10 cellular contexts compared by ENCODE assay signal in genomic region chr17:72510454-72511016, GRCh38.
DNase-seq lines count a peak whose midpoint lies in the region; ATAC-seq and TF ChIP-seq lines count a peak whose summit lies in the region.
"Had no signal": no experiment of that assay in that cellular context is flagged by ENCODE, and none has a peak within 500 bp of the region (broad histone marks: within the 10 kb centered on the region; RNA-seq: fewer than 3 reads in every experiment).

No MANE protein-coding gene starts in this region.

- no peaks in the 10 kb centered on the region for H3K27me3 ChIP-seq in osteoblast (ENCODE audit: insufficient read depth, low read length)

- no peak overlapping the region for H3K27ac ChIP-seq in osteoblast (ENCODE audit: low read depth, low read length)
- H3K27ac ChIP-seq: lower lobe of right lung had no signal

- no peak for TF ChIP-seq CTCF in osteoblast (IDR thresholded peaks at IDR 0.05; ENCODE audit: extremely low read depth, low read depth, low read length)

- peak overlapping the region; percentile 14 for H3K4me3 ChIP-seq in osteoblast (ENCODE audit: insufficient read depth, low read length)
- H3K4me3 ChIP-seq: lower lobe of right lung had no signal

- no peaks in the 10 kb centered on the region for H3K36me3 ChIP-seq in osteoblast (ENCODE audit: insufficient read depth, low read length)
- H3K36me3 ChIP-seq: lower lobe of right lung had no signal

- H3K4me1 ChIP-seq in osteoblast (ENCODE audit: insufficient read depth, low read length) = peaks cover 18% of the 10 kb centered on the region

- peaks cover 13% of the 10 kb centered on the region for H4K20me1 ChIP-seq in osteoblast (ENCODE audit: insufficient read depth, low read length)

- ATAC-seq in GM19324 (IDR thresholded peaks at IDR 0.05; ENCODE audit: low FRiP score, unreplicated experiment) (peak; percentile 75), HG03064 (IDR thresholded peaks at IDR 0.05; ENCODE audit: low read depth, unreplicated experiment) (peak; percentile 69), sciatic nerve (no peak)
- ATAC-seq: lower lobe of right lung had no signal

- peak overlapping the region; percentile 49 for H2AFZ ChIP-seq in osteoblast (ENCODE audit: low read length)

- peak overlapping the region; percentile 62 for H3K4me2 ChIP-seq in osteoblast (ENCODE audit: insufficient read depth, low read length)

- H3K79me2 ChIP-seq in osteoblast (ENCODE audit: insufficient read depth, low read length) = peaks cover 19% of the 10 kb centered on the region

- intact Hi-C loops in sciatic nerve (cut with DNase I) = no loop called here

- DNase-seq in RPMI7951 (ENCODE audit: low read depth) = peak; percentile 74
- no peak for DNase-seq in osteoblast (ENCODE audit: insufficient read length, low spot score, missing footprints)
- no peak for DNase-seq in NK-92 (lab: John Stamatoyannopoulos, UW; ENCODE audit: unreplicated experiment)
- no peak for DNase-seq in cerebellar nuclear complex (lab: John Stamatoyannopoulos, UW)
- DNase-seq in mucosa of gallbladder (ENCODE audit: low spot score) = no peak
- DNase-seq in sciatic nerve (ENCODE audit: low spot score) = no peak
- DNase-seq: lower lobe of right lung, SHP77 had no signal

- H3K9me3 ChIP-seq in osteoblast (ENCODE audit: low read depth, low read length) = no peaks in the 10 kb centered on the region
- H3K9me3 ChIP-seq: lower lobe of right lung had no signal
